Comparison of ENCODE assay signal across 15 cellular contexts in genomic region chr12:122050706-122051105, GRCh38. TPM values are rescaled to one million over a fixed set of nuclear protein-coding genes. Genes with fewer than 3 reads are reported as not detected.
DNase-seq lines count a peak whose midpoint lies in the region; ATAC-seq and TF ChIP-seq lines count a peak whose summit lies in the region.
"Had no signal": no experiment of that assay in that cellular context is flagged by ENCODE, and none has a peak within 500 bp of the region (broad histone marks: within the 10 kb centered on the region; RNA-seq: fewer than 3 reads in every experiment).

No MANE protein-coding gene starts in this region.

- H2BK20ac ChIP-seq in IMR-90 (ENCODE audit: low read depth, low read length), result no peak overlapping the region

- no peak overlapping the region for H3K4ac ChIP-seq in IMR-90 (ENCODE audit: low read depth, low read length)

- H3K36me3 ChIP-seq in IMR-90 (ENCODE audit: control insufficient read depth, insufficient read depth, low read length), result peaks cover 5% of the 10 kb centered on the region
- H3K36me3 ChIP-seq in muscle layer of colon (ENCODE audit: insufficient read depth, low read length), result no peaks in the 10 kb centered on the region
- H3K36me3 ChIP-seq in stomach smooth muscle (ENCODE audit: control insufficient read depth in 2 of 2, insufficient read depth in 2 of 2, low read length in 2 of 2), result peaks cover 0 to 5% of the 10 kb centered on the region in 2 donors

- no peak overlapping the region for H2BK5ac ChIP-seq in IMR-90 (ENCODE audit: low read depth, low read length, poor library complexity, severe bottlenecking)

- H3K9me1 ChIP-seq in IMR-90 (ENCODE audit: insufficient read depth, low read length), result no peaks in the 10 kb centered on the region

- CTCF ChIA-PET in IMR-90 (lab: Yijun Ruan, JAX), result interaction anchor here (0.9 to 2.1 kb wide), 3 partner anchors 37 to 132 kb away, joined by 3 to 7 read pairs (median 4); partner anchors contain the start of gene CFAP251

- H3K14ac ChIP-seq in IMR-90 (replicated peaks; ENCODE audit: low read depth, low read length), result no peak overlapping the region

- no peak for TF ChIP-seq CTCF in IMR-90 (conservative IDR thresholded peaks at IDR 0.05; ENCODE audit: low read depth, low read length)
- TF ChIP-seq CTCF in coronary artery (IDR thresholded peaks at IDR 0.05), result no peak

- WGBS in IMR-90 (ENCODE audit: extremely low coverage in 2 of 2, insufficient read length in 1 of 2), 2 experiments, result 100% methylated on average over 4 of the region's 20 CpGs; no CpG with 5 or more reads in 1 of the 2 experiments

- no peak overlapping the region for H2AK5ac ChIP-seq in IMR-90 (ENCODE audit: low read depth, low read length)

- no peak overlapping the region for H3K56ac ChIP-seq in IMR-90 (ENCODE audit: extremely low read depth, insufficient read depth, low read length)

- ATAC-seq in IMR-90 (ENCODE audit: low read depth), result no peak
- ATAC-seq in GM19467 (IDR thresholded peaks at IDR 0.05; ENCODE audit: unreplicated experiment), result no peak
- ATAC-seq: natural killer cell treated with Interleukin-12 subunit alpha and Interleukin-12 subunit beta and Interleukin-15 and Interleukin-18, amount 100 ng/mL, for 72 hours had no signal

- H4K8ac ChIP-seq in IMR-90 (ENCODE audit: low read depth in 2 of 2, low read length in 2 of 2), result no peak overlapping the region

- POLR2A ChIA-PET in IMR-90 (lab: Charles Lee; ENCODE audit: unreplicated experiment), result no interaction called here

- no peak overlapping the region for H4K91ac ChIP-seq in IMR-90 (ENCODE audit: insufficient read depth, low read depth, low read length)

- no peak overlapping the region for H3K4me3 ChIP-seq in IMR-90 (ENCODE audit: insufficient read depth, low read depth, low read length)
- H3K4me3 ChIP-seq in coronary artery, result no peak overlapping the region
- no peak overlapping the region for H3K4me3 ChIP-seq in muscle layer of colon (ENCODE audit: low read depth in 1 of 2, low read length in 2 of 2)
- peak overlapping the region in 1 of 2 donors; percentile 35 for H3K4me3 ChIP-seq in stomach smooth muscle (ENCODE audit: low read length in 2 of 2)

- in situ Hi-C loops in IMR-90 (cut with MboI; ENCODE audit: low sequenced_read_pairs), result no loop called here

- H2AFZ ChIP-seq in IMR-90 (replicated peaks; ENCODE audit: low read length, poor library complexity), result peak overlapping the region; percentile 14

- H3K4me2 ChIP-seq in IMR-90 (ENCODE audit: low read depth, low read length), result no peak overlapping the region

- H4K20me1 ChIP-seq in IMR-90 (ENCODE audit: insufficient read depth, low read length), result peaks cover 12% of the 10 kb centered on the region; the same call in 1 of the 2 replicates

- DNase-seq in IMR-90, result no peak
- no peak for DNase-seq in coronary artery (ENCODE audit: low spot score)
- no peak for DNase-seq in effector CD4-positive, alpha-beta T cell
- no peak for DNase-seq in cerebellum (ENCODE audit: low spot score)
- DNase-seq in effector CD8-positive, alpha-beta T cell (lab: John Stamatoyannopoulos, UW), result no peak
- DNase-seq: activated CD4-positive, alpha-beta T cell treated with anti-CD3 and anti-CD28 coated beads for 1 hour; HFFc6; hippocampal formation; NCI-H1436; NCI-H526 had no signal

- H3K18ac ChIP-seq in IMR-90 (ENCODE audit: low read depth, low read length), result no peak overlapping the region

- intact Hi-C loops in IMR-90 (cut with micrococcal nuclease), result no loop called here

- H2BK15ac ChIP-seq in IMR-90 (ENCODE audit: low read depth, low read length), result no peak overlapping the region

- no peak overlapping the region for H3K9ac ChIP-seq in IMR-90 (ENCODE audit: low read depth, low read length)
- no peak overlapping the region for H3K9ac ChIP-seq in muscle layer of colon (ENCODE audit: low read length)
- H3K9ac ChIP-seq in stomach smooth muscle (ENCODE audit: low read length in 2 of 2), result peak overlapping the region in 1 of 2 donors; percentile 47

- no peaks in the 10 kb centered on the region for H3K79me1 ChIP-seq in IMR-90 (ENCODE audit: low read depth in 1 of 2, low read length in 2 of 2)

- no peaks in the 10 kb centered on the region for H3K27me3 ChIP-seq in IMR-90 (ENCODE audit: control insufficient read depth, insufficient read depth, low read length)
- no peaks in the 10 kb centered on the region for H3K27me3 ChIP-seq in muscle layer of colon (ENCODE audit: control insufficient read depth in 1 of 2, insufficient read depth in 2 of 2, low read length in 2 of 2)
- no peaks in the 10 kb centered on the region for H3K27me3 ChIP-seq in stomach smooth muscle (ENCODE audit: control insufficient read depth in 1 of 2, insufficient read depth in 2 of 2, low read length in 2 of 2)

- no peak overlapping the region for H2BK120ac ChIP-seq in IMR-90 (ENCODE audit: low read depth, low read length)

- BruUV-seq in IMR-90 (replicated peaks; lab: Mats Ljungman, UMichigan), result no TSS peak

- TF ChIP-seq RAD21 in IMR-90 (IDR thresholded peaks at IDR 0.05; ENCODE audit: low read length), result no peak

- TF ChIP-seq POLR2A in IMR-90 (IDR thresholded peaks at IDR 0.05; ENCODE audit: low read depth, low read length), result no peak

- H3K27ac ChIP-seq in IMR-90 (ENCODE audit: insufficient read depth, low read length) (no peak overlapping the region), coronary artery (peak overlapping the region; percentile 87 to 90), muscle layer of colon (ENCODE audit: low read depth, low read length) (peak overlapping the region; percentile 53), stomach smooth muscle (ENCODE audit: low read length) (peak overlapping the region; percentile 79)
- H3K27ac ChIP-seq: C4-2B had no signal

- no peak overlapping the region for H3K23ac ChIP-seq in IMR-90 (ENCODE audit: low read depth, low read length)

- H3K4me1 ChIP-seq in IMR-90 (ENCODE audit: control insufficient read depth, insufficient read depth, low read length), result peaks cover 7% of the 10 kb centered on the region
- H3K4me1 ChIP-seq in muscle layer of colon (ENCODE audit: insufficient read depth, low read length), result peaks cover 24% of the 10 kb centered on the region
- H3K4me1 ChIP-seq in stomach smooth muscle (ENCODE audit: control insufficient read depth, insufficient read depth, low read length), result peaks cover 33% of the 10 kb centered on the region

- H3K9me3 ChIP-seq in IMR-90 (ENCODE audit: control insufficient read depth, insufficient read depth, low read length), result no peaks in the 10 kb centered on the region
- no peaks in the 10 kb centered on the region for H3K9me3 ChIP-seq in muscle layer of colon (ENCODE audit: low read length)
- H3K9me3 ChIP-seq in stomach smooth muscle (ENCODE audit: control insufficient read depth in 2 of 2, low read length in 2 of 2), result no peaks in the 10 kb centered on the region

- peak overlapping the region; percentile 57 for H2AK9ac ChIP-seq in IMR-90 (replicated peaks; ENCODE audit: low read depth, low read length, poor library complexity)

- dilution Hi-C loops in IMR-90 (cut with HindIII; ENCODE audit: low sequenced_read_pairs, unreplicated experiment), result no loop called here

- H4K5ac ChIP-seq in IMR-90 (ENCODE audit: low read depth, low read length), result no peak overlapping the region

TF ChIP-seq in IMR-90, 13 proteins besides CTCF, POLR2A, EP300 and RAD21:
- TF ChIP-seq SMC3 (IDR thresholded peaks at IDR 0.05; ENCODE audit: low read depth, low read length), result no peak
- no peak for TF ChIP-seq NFE2L2 (IDR thresholded peaks at IDR 0.05; ENCODE audit: low read depth, low read length)
- no peak for TF ChIP-seq BHLHE40 (IDR thresholded peaks at IDR 0.05; ENCODE audit: low read depth, low read length)
- TF ChIP-seq RCOR1 (IDR thresholded peaks at IDR 0.05; ENCODE audit: insufficient replicate concordance, low read length), result no peak
- no peak for TF ChIP-seq RFX5 (IDR thresholded peaks at IDR 0.05; ENCODE audit: low read depth, low read length)
- no peak for TF ChIP-seq ELK1 (IDR thresholded peaks at IDR 0.05; ENCODE audit: borderline replicate concordance, low read depth, low read length)
- TF ChIP-seq, protein P1, sequence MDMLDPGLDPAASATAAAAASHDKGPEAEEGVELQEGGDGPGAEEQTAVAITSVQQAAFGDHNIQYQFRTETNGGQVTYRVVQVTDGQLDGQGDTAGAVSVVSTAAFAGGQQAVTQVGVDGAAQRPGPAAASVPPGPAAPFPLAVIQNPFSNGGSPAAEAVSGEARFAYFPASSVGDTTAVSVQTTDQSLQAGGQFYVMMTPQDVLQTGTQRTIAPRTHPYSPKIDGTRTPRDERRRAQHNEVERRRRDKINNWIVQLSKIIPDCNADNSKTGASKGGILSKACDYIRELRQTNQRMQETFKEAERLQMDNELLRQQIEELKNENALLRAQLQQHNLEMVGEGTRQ (IDR thresholded peaks at IDR 0.05; ENCODE audit: low read depth, low read length), result no peak
- no peak for TF ChIP-seq CHD1 (IDR thresholded peaks at IDR 0.05; ENCODE audit: low read depth, low read length)
- TF ChIP-seq MXI1 (IDR thresholded peaks at IDR 0.05; ENCODE audit: borderline replicate concordance, low read depth, low read length), result no peak
- no peak for TF ChIP-seq FOS (IDR thresholded peaks at IDR 0.05; ENCODE audit: low read depth, low read length)
- no peak for TF ChIP-seq CEBPB (IDR thresholded peaks at IDR 0.05; ENCODE audit: low read depth, low read length)
- TF ChIP-seq MAZ (IDR thresholded peaks at IDR 0.05; ENCODE audit: borderline replicate concordance, low read depth, low read length), result no peak
- TF ChIP-seq MAFK (IDR thresholded peaks at IDR 0.05; ENCODE audit: low read depth, low read length), result no peak
TF ChIP-seq in IMR-90: peak in this region for 0.

RNA-seq across cellular contexts. Expression of gene MLXIP, which starts 27.9 kb away (rescaled TPM):
- 2.7 and 3.1 TPM in 2 replicates for total RNA-seq in IMR-90 (2012; rRNA removed)
- polyA plus RNA-seq in IMR-90 (2012; rRNA removed), result 9.5 and 10.8 TPM in 2 replicates
- 5.9 and 8.8 TPM in 2 replicates for polyA plus RNA-seq in IMR-90 (2012; cell fraction: cytosol; rRNA removed)
- 29.1 and 35.2 TPM in 2 replicates for polyA plus RNA-seq in IMR-90 (2012; cell fraction: nucleus; rRNA removed; ENCODE audit: low replicate concordance)
- total RNA-seq in cerebellum, result 18.9 TPM

RNA-seq across cellular contexts. Expression of gene BCL7A, which starts 29.0 kb away (rescaled TPM):
- total RNA-seq in IMR-90 (2012; rRNA removed) (5.6 and 6.1 TPM in 2 replicates), cerebellum (38.5 TPM)
- 7.9 and 8.6 TPM in 2 replicates for polyA plus RNA-seq in IMR-90 (2012; rRNA removed)
- 6.7 and 7.3 TPM in 2 replicates for polyA plus RNA-seq in IMR-90 (2012; cell fraction: cytosol; rRNA removed)
- polyA plus RNA-seq in IMR-90 (2012; cell fraction: nucleus; rRNA removed; ENCODE audit: low replicate concordance), result 6.3 and 6.4 TPM in 2 replicates
